In genomic region chr11:7672276-7672959, GRCh38 we compare ENCODE assay signal across 9 cellular contexts. TPM values are rescaled to one million over a fixed set of nuclear protein-coding genes. Genes with fewer than 3 reads are reported as not detected.
A peak's percentile ranks its signal among the peaks of the same experiment; 100 is the strongest.
DNase-seq lines count a peak whose midpoint lies in the region; ATAC-seq lines count a peak whose summit lies in the region.
"Had no signal": no experiment of that assay in that cellular context is flagged by ENCODE, and none has a peak within 500 bp of the region (broad histone marks: within the 10 kb centered on the region; RNA-seq: fewer than 3 reads in every experiment).

No MANE protein-coding gene starts in this region.

- H3K4me3 Mint-ChIP-seq in stimulated activated effector memory CD8-positive, alpha-beta T cell treated with anti-CD3 and anti-CD28 coated beads, Interleukin-12 subunit alpha, Interleukin-12 subunit beta, amount 100 ng/mL, for 72 hours: peak overlapping the region; percentile 67

- H3K36me3 ChIP-seq in esophagus (ENCODE audit: control insufficient read depth in 2 of 2, insufficient read depth in 2 of 2, low read length in 1 of 2) (no peaks in the 10 kb centered on the region), Karpas-422 (ENCODE audit: insufficient read depth, low read length) (no peaks in the 10 kb centered on the region), SJCRH30 (no peaks in the 10 kb centered on the region)

- H3K9me3 ChIP-seq in esophagus (ENCODE audit: control insufficient read depth in 2 of 2, insufficient read depth in 1 of 2, low read depth in 1 of 2, low read length in 1 of 2) (no peaks in the 10 kb centered on the region), Karpas-422 (ENCODE audit: low read length) (no peaks in the 10 kb centered on the region), SJCRH30 (replicated peaks) (no peaks in the 10 kb centered on the region)

- no peak overlapping the region for H3K9ac ChIP-seq in Karpas-422 (ENCODE audit: low read length)

- no peaks in the 10 kb centered on the region for H3K36me3 Mint-ChIP-seq in stimulated activated effector memory CD8-positive, alpha-beta T cell treated with anti-CD3 and anti-CD28 coated beads, Interleukin-12 subunit alpha, Interleukin-12 subunit beta, amount 100 ng/mL, for 72 hours

- no peaks in the 10 kb centered on the region for H4K20me1 ChIP-seq in Karpas-422 (ENCODE audit: insufficient read depth, low read depth, low read length)

- no peaks in the 10 kb centered on the region for H3K9me2 ChIP-seq in Karpas-422 (replicated peaks; ENCODE audit: insufficient read depth, low read length)

- peak overlapping the region in 1 of 2 donors; percentile 51 for H3K4me3 ChIP-seq in esophagus (ENCODE audit: low read depth in 1 of 2, low read length in 2 of 2)
- no peak overlapping the region for H3K4me3 ChIP-seq in Karpas-422 (ENCODE audit: low read length)
- H3K4me3 ChIP-seq in SJCRH30: no peak overlapping the region

- H2AFZ ChIP-seq in Karpas-422 (ENCODE audit: low read length): no peak overlapping the region

- no peaks in the 10 kb centered on the region for H3K79me2 ChIP-seq in Karpas-422 (ENCODE audit: low read length)

- H3K27ac Mint-ChIP-seq in stimulated activated effector memory CD8-positive, alpha-beta T cell treated with anti-CD3 and anti-CD28 coated beads, Interleukin-12 subunit alpha, Interleukin-12 subunit beta, amount 100 ng/mL, for 72 hours: no peak overlapping the region

- no peaks in the 10 kb centered on the region for H3K27me3 ChIP-seq in esophagus (ENCODE audit: control insufficient read depth in 1 of 2, insufficient read depth in 2 of 2, low read length in 2 of 2)
- no peaks in the 10 kb centered on the region for H3K27me3 ChIP-seq in Karpas-422 (ENCODE audit: low read length)
- H3K27me3 ChIP-seq in SJCRH30: 0 out of 2 replicates have a peak, but pooled peaks cover 6% of the 10 kb centered on the region

- H3K27ac ChIP-seq in esophagus (ENCODE audit: low read depth in 2 of 2, low read length in 1 of 2) (peak overlapping the region; percentile 79 to 88), Karpas-422 (ENCODE audit: low read length) (no peak overlapping the region), SJCRH30 (no peak overlapping the region)

- H3K9me3 Mint-ChIP-seq in stimulated activated effector memory CD8-positive, alpha-beta T cell treated with anti-CD3 and anti-CD28 coated beads, Interleukin-12 subunit alpha, Interleukin-12 subunit beta, amount 100 ng/mL, for 72 hours: no peaks in the 10 kb centered on the region

- H3K4me1 Mint-ChIP-seq in stimulated activated effector memory CD8-positive, alpha-beta T cell treated with anti-CD3 and anti-CD28 coated beads, Interleukin-12 subunit alpha, Interleukin-12 subunit beta, amount 100 ng/mL, for 72 hours: peaks cover 19% of the 10 kb centered on the region

- WGBS in esophagus, 2 donors: 89% methylated on average over 16 of the region's 16 CpGs

- H3K4me1 ChIP-seq in esophagus (ENCODE audit: control insufficient read depth in 2 of 2, insufficient read depth in 2 of 2, low read length in 1 of 2) (peaks cover 7 to 20% of the 10 kb centered on the region in 2 donors), Karpas-422 (ENCODE audit: low read length) (no peaks in the 10 kb centered on the region), SJCRH30 (no peaks in the 10 kb centered on the region)

- no peak overlapping the region for H3K4me2 ChIP-seq in Karpas-422 (ENCODE audit: low read depth, low read length, poor library complexity, severe bottlenecking)

- DNase-seq in stimulated activated effector memory CD8-positive, alpha-beta T cell treated with anti-CD3 and anti-CD28 coated beads, Interleukin-12 subunit alpha, Interleukin-12 subunit beta, amount 100 ng/mL, for 72 hours (ENCODE audit: low spot score in 2 of 2): no peak
- no peak for DNase-seq in OCI-M2 (lab: John Stamatoyannopoulos, UW; ENCODE audit: unreplicated experiment)
- DNase-seq in inferior parietal cortex (ENCODE audit: extremely low spot score): no peak
- no peak for DNase-seq in Karpas-422
- DNase-seq in SJCRH30: no peak

- ATAC-seq in GM18868 (IDR thresholded peaks at IDR 0.05; ENCODE audit: unreplicated experiment) (peak; percentile 7), HG02885 (IDR thresholded peaks at IDR 0.05; ENCODE audit: poor library complexity, unreplicated experiment) (peak; percentile 10)
- no peak for ATAC-seq in stimulated activated effector memory CD8-positive, alpha-beta T cell treated with anti-CD3 and anti-CD28 coated beads, Interleukin-12 subunit alpha, Interleukin-12 subunit beta, amount 100 ng/mL, for 72 hours

RNA-seq across cellular contexts. Expression of gene CYB5R2, which starts 0.9 kb away (rescaled TPM):
- 10 to 100 TPM; 10.0 to 20.7 TPM for polyA plus RNA-seq in esophagus
- total RNA-seq in Karpas-422 (2014; rRNA removed; shearing (Covaris generic); ENCODE audit: low replicate concordance): not detected in 2 replicates
- total RNA-seq in SJCRH30 (2014; rRNA removed; shearing (Covaris generic)): not detected in 2 replicates

RNA-seq across cellular contexts. Expression of gene OVCH2, which starts 33.9 kb away (rescaled TPM):
- under 1 TPM; 0.06 to 0.14 TPM for polyA plus RNA-seq in esophagus
- total RNA-seq in Karpas-422 (2014; rRNA removed; shearing (Covaris generic); ENCODE audit: low replicate concordance): not detected in 2 replicates
- total RNA-seq in SJCRH30 (2014; rRNA removed; shearing (Covaris generic)): not detected in 2 replicates
- total RNA-seq: RPMI7951 had no signal

Comparison
In these comparisons a context has a peak if more than half of its experiments do, and no peak if none do; other contexts are left out.
1. H3K27ac ChIP-seq: peak in esophagus (2 of 2); none in Karpas-422 (single experiment) and SJCRH30 (single experiment).